In genomic region chr12:132954471-132955048, GRCh38 we compare ENCODE assay signal across 9 cellular contexts. TPM values are rescaled to one million over a fixed set of nuclear protein-coding genes. Genes with fewer than 3 reads are reported as not detected.
DNase-seq lines count a peak whose midpoint lies in the region; ATAC-seq and TF ChIP-seq lines count a peak whose summit lies in the region.
"Had no signal": no experiment of that assay in that cellular context is flagged by ENCODE, and none has a peak within 500 bp of the region (broad histone marks: within the 10 kb centered on the region; RNA-seq: fewer than 3 reads in every experiment).

No MANE protein-coding gene starts in this region.

- H3K4me3 Mint-ChIP-seq in CD14-positive monocyte = peak overlapping the region in 1 of 2 donors; percentile 1

- peaks cover 26 to 44% (median 35%) of the 10 kb centered on the region in 7 donors for H3K9me3 Mint-ChIP-seq in CD14-positive monocyte

- TF ChIP-seq CTCF in RWPE1 (conservative IDR thresholded peaks at IDR 0.05; ENCODE audit: low read depth) (no peak), epithelial cell of proximal tubule (conservative IDR thresholded peaks at IDR 0.05; ENCODE audit: low read depth, low read length) (no peak), psoas muscle (IDR thresholded peaks at IDR 0.05) (no peak), omental fat pad (IDR thresholded peaks at IDR 0.05) (no peak), CD14-positive monocyte (IDR thresholded peaks at IDR 0.05) (no peak)

- no peak overlapping the region for H3K27ac Mint-ChIP-seq in CD14-positive monocyte

- DNase-seq in ELR (ENCODE audit: low read depth) (peak; percentile 32), RWPE1 (ENCODE audit: low spot score) (peak; percentile 6), epithelial cell of proximal tubule (ENCODE audit: low read depth) (no peak), psoas muscle (no peak), omental fat pad (ENCODE audit: low spot score) (no peak), NCI-H345 treated with DMSO at 0.1 percent for 48 hours (lab: John Stamatoyannopoulos, UW; ENCODE audit: unreplicated experiment) (no peak), DMS153 treated with DMSO at 0.1 percent for 48 hours (lab: John Stamatoyannopoulos, UW; ENCODE audit: unreplicated experiment) (no peak), CD14-positive monocyte (ENCODE audit: low spot score) (no peak)

- H3K36me3 Mint-ChIP-seq in CD14-positive monocyte = peaks cover 5 to 9% of the 10 kb centered on the region in 2 donors

- CTCF ChIA-PET in RWPE1 (lab: Yijun Ruan, JAX) = no interaction called here

- POLR2A ChIA-PET in RWPE1 (lab: Yijun Ruan, JAX; ENCODE audit: low non-redundant PET) = no interaction called here

- ATAC-seq in psoas muscle (no peak), omental fat pad (ENCODE audit: low FRiP score) (no peak)

- 82 to 85% (median 85%) methylated on average over 13 to 14 of the region's 14 CpGs for WGBS in psoas muscle, 3 donors

- H3K9me3 ChIP-seq in psoas muscle = peaks cover 30% of the 10 kb centered on the region

- no peaks in the 10 kb centered on the region for H3K27me3 ChIP-seq in psoas muscle (ENCODE audit: insufficient read depth in 3 of 3, low read length in 2 of 3)

- H3K4me1 Mint-ChIP-seq in CD14-positive monocyte = peaks cover 19% of the 10 kb centered on the region

- H3K4me1 ChIP-seq in psoas muscle = peaks cover 3% of the 10 kb centered on the region

- H3K36me3 ChIP-seq in psoas muscle (ENCODE audit: insufficient read depth in 1 of 2, low read depth in 1 of 2) = no peaks in the 10 kb centered on the region

- H3K4me3 ChIP-seq in epithelial cell of proximal tubule (ENCODE audit: low read depth, low read length) (peak overlapping the region; percentile 96), psoas muscle (peak overlapping the region; percentile 81)

- intact Hi-C loops in psoas muscle (cut with DNase I) (loop anchor here (5.0 kb wide), 2 partner anchors 83 to 178 kb away; partner anchors contain the start of genes ZNF10 (in 1 of the 2), ZNF84 (in 1 of the 2) and ZNF891 (in 1 of the 2)), CD14-positive monocyte (cut with micrococcal nuclease) (loop anchor here in 1 of 2 donors (5.0 kb wide), 1 partner anchor 83 kb away; the partner anchor contains the start of gene ZNF84)

- H3K27ac ChIP-seq in RWPE1 = peak overlapping the region; percentile 87
- H3K27ac ChIP-seq in psoas muscle = peak overlapping the region; percentile 88
- H3K27ac ChIP-seq: KMS-11 had no signal

- H3K27me3 Mint-ChIP-seq in CD14-positive monocyte (ENCODE audit: low read depth in 3 of 3) = peaks cover 0 to 2% (median 0%) of the 10 kb centered on the region in 3 donors

RNA-seq across cellular contexts. Expression of gene ZNF605, which starts 1.5 kb away (rescaled TPM):
- total RNA-seq in epithelial cell of proximal tubule (3.7 and 5.1 TPM in 2 replicates), psoas muscle (1 to 10 TPM; 6.6 to 8.8 (median 7.8) TPM), omental fat pad (10 to 100 TPM in 1 of 4 donors, 1 to 10 TPM in 3; 4.7 to 17.0 (median 7.3) TPM)
- polyA plus RNA-seq in psoas muscle (1 to 10 TPM; 1.6 to 4.1 (median 2.5) TPM), CD14-positive monocyte (under 1 TPM; 0.32 to 0.80 TPM)

RNA-seq across cellular contexts. Expression of gene ZNF26, which starts 31.6 kb away (rescaled TPM):
- total RNA-seq in epithelial cell of proximal tubule = 3.9 and 6.7 TPM in 2 replicates
- 1 to 10 TPM; 2.9 to 3.9 (median 3.3) TPM for total RNA-seq in psoas muscle
- 1 to 10 TPM; 1.4 to 4.0 (median 2.1) TPM for polyA plus RNA-seq in psoas muscle
- total RNA-seq in omental fat pad = 10 to 100 TPM in 3 of 4 donors, 1 to 10 TPM in 1; 8.4 to 25.5 (median 13.1) TPM
- polyA plus RNA-seq in CD14-positive monocyte = 1 to 10 TPM; 3.3 to 3.8 TPM

Comparison
In these comparisons a context has a peak if more than half of its experiments do, and no peak if none do; other contexts are left out.
1. DNase-seq: peak in ELR (single experiment) and RWPE1 (single experiment); none in epithelial cell of proximal tubule (single experiment), psoas muscle (0 of 2), omental fat pad (single experiment), NCI-H345 treated with DMSO at 0.1 percent for 48 hours (single experiment), DMS153 treated with DMSO at 0.1 percent for 48 hours (single experiment) and CD14-positive monocyte (single experiment).